8 cellular contexts compared by ENCODE assay signal in genomic region chr1:26785611-26786436, GRCh38. TPM values are rescaled to one million over a fixed set of nuclear protein-coding genes. Genes with fewer than 3 reads are reported as not detected.
DNase-seq lines count a peak whose midpoint lies in the region; ATAC-seq and TF ChIP-seq lines count a peak whose summit lies in the region.

No MANE protein-coding gene starts in this region.

- peaks cover 4% of the 10 kb centered on the region for H3K27me3 Mint-ChIP-seq in activated naive CD4-positive, alpha-beta T cell treated with anti-CD3 and anti-CD28 coated beads, Interleukin-2, amount 10 ng/mL, durations not matched to agents 7 days and 5 days

- peaks cover 65% of the 10 kb centered on the region for H3K4me1 Mint-ChIP-seq in activated naive CD4-positive, alpha-beta T cell treated with anti-CD3 and anti-CD28 coated beads, Interleukin-2, amount 10 ng/mL, durations not matched to agents 7 days and 5 days

- CTCF ChIA-PET in activated naive CD4-positive, alpha-beta T cell treated with anti-CD3 and anti-CD28 coated beads, Interleukin-2, amount 10 ng/mL, durations not matched to agents 7 days and 5 days (lab: Charles Lee): interaction anchor here (0.7 to 2.2 kb wide), 8 partner anchors 13 to 187 kb away, joined by 3 to 10 read pairs (median 4); no protein-coding TSS in a partner anchor

- no peak for ATAC-seq in HG03039 (IDR thresholded peaks at IDR 0.05; ENCODE audit: unreplicated experiment)

- no peaks in the 10 kb centered on the region for H3K9me3 Mint-ChIP-seq in activated naive CD4-positive, alpha-beta T cell treated with anti-CD3 and anti-CD28 coated beads, Interleukin-2, amount 10 ng/mL, durations not matched to agents 7 days and 5 days

- peak; percentile 41 for DNase-seq in activated naive CD4-positive, alpha-beta T cell treated with anti-CD3 and anti-CD28 coated beads, Interleukin-2, amount 10 ng/mL, durations not matched to agents 7 days and 5 days
- DNase-seq in activated naive CD4-positive, alpha-beta T cell treated with Interleukin-2 at 50 U/mL for 16 hours: no peak
- peak; percentile 37 for DNase-seq in UCSD-AML1 (lab: John Stamatoyannopoulos, UW; ENCODE audit: unreplicated experiment)
- peak; percentile 45 for DNase-seq in fibroblast of villous mesenchyme (ENCODE audit: low read depth)
- peak; percentile 40 for DNase-seq in retinal pigment epithelial cell (ENCODE audit: low read depth)
- DNase-seq in NCI-H82 (lab: John Stamatoyannopoulos, UW): no peak
- DNase-seq in occipital lobe (lab: John Stamatoyannopoulos, UW): no peak

- peaks cover 34% of the 10 kb centered on the region for H3K36me3 Mint-ChIP-seq in activated naive CD4-positive, alpha-beta T cell treated with anti-CD3 and anti-CD28 coated beads, Interleukin-2, amount 10 ng/mL, durations not matched to agents 7 days and 5 days

- TF ChIP-seq CTCF in fibroblast of villous mesenchyme (IDR thresholded peaks at IDR 0.05; ENCODE audit: insufficient read depth, low read depth, low read length) (no peak), retinal pigment epithelial cell (conservative IDR thresholded peaks at IDR 0.05; ENCODE audit: low read depth, low read length) (no peak)

- peak overlapping the region; percentile 78 for H3K4me3 Mint-ChIP-seq in activated naive CD4-positive, alpha-beta T cell treated with anti-CD3 and anti-CD28 coated beads, Interleukin-2, amount 10 ng/mL, durations not matched to agents 7 days and 5 days

- H3K4me3 ChIP-seq in fibroblast of villous mesenchyme (ENCODE audit: low read depth, low read length): no peak overlapping the region
- no peak overlapping the region for H3K4me3 ChIP-seq in retinal pigment epithelial cell (ENCODE audit: low read length)

- peak overlapping the region; percentile 100 for H3K27ac Mint-ChIP-seq in activated naive CD4-positive, alpha-beta T cell treated with anti-CD3 and anti-CD28 coated beads, Interleukin-2, amount 10 ng/mL, durations not matched to agents 7 days and 5 days

RNA-seq across cellular contexts. Expression of gene PIGV, which starts 1.9 kb away (rescaled TPM):
- total RNA-seq in fibroblast of villous mesenchyme (10.3 and 16.8 TPM in 2 replicates), occipital lobe (9.5 TPM)

RNA-seq across cellular contexts. Expression of gene ZDHHC18, which starts 40.7 kb away (rescaled TPM):
- total RNA-seq in fibroblast of villous mesenchyme: 10.3 and 16.4 TPM in 2 replicates
- total RNA-seq in occipital lobe: 19.2 TPM

Comparison
In these comparisons a context has a peak if more than half of its experiments do, and no peak if none do; other contexts are left out.
1. DNase-seq: peak in activated naive CD4-positive, alpha-beta T cell treated with anti-CD3 and anti-CD28 coated beads, Interleukin-2, amount 10 ng/mL, durations not matched to agents 7 days and 5 days (single experiment), UCSD-AML1 (single experiment), fibroblast of villous mesenchyme (single experiment) and retinal pigment epithelial cell (single experiment); none in activated naive CD4-positive, alpha-beta T cell treated with Interleukin-2 at 50 U/mL for 16 hours (single experiment), NCI-H82 (single experiment) and occipital lobe (single experiment).